In the genomic region with DNA sequence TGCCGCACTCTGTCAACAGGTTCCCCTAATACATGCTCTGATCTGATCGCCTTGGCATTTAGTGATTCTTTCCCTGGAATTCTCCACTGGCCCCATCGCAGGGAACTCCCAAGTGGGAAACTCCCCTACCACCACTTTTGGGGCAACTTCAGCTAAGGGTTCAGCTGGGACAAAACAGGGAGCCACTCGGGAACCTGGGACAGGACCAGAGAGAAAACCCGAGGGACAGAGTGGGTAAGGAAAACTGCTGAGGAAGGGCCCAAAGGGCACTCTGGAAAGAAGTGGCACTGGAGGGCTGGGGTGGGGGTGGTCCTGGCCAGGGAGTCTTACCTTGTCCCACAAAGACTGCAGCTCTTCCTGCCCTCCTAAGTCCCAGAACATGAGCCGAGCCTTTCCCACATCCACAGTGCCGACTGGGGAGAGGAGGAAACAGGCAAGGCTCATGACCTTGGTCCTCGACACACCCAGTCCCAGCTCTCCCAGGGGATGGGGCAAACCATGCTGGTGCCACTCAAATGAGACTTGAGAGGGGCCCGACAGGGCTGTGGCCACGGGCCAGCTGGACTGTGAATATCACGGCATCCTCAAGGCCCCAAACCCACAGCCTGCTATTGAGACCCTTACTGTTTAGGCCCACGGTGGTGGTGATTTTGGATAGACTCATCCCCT, we compare ENCODE assay signal across 1 cellular context.
TF ChIP-seq lines count a peak whose summit lies in the region.

No MANE protein-coding gene starts in this region.

TF ChIP-seq in endothelial cell of umbilical vein, 7 proteins besides CTCF, POLR2A, EP300 and RAD21:
- TF ChIP-seq POLR2AphosphoS5 (IDR thresholded peaks at IDR 0.05; ENCODE audit: insufficient read depth, low read depth, low read length), result no peak
- no peak for TF ChIP-seq MYC (IDR thresholded peaks at IDR 0.05; ENCODE audit: low read depth, low read length)
- TF ChIP-seq, protein P1, sequence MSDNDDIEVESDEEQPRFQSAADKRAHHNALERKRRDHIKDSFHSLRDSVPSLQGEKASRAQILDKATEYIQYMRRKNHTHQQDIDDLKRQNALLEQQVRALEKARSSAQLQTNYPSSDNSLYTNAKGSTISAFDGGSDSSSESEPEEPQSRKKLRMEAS (IDR thresholded peaks at IDR 0.05; ENCODE audit: insufficient read depth, insufficient read length), result no peak
- TF ChIP-seq JUN (IDR thresholded peaks at IDR 0.05; ENCODE audit: borderline replicate concordance, insufficient read depth, insufficient read length, low read depth), result no peak
- TF ChIP-seq EZH2 (IDR thresholded peaks at IDR 0.05; ENCODE audit: borderline replicate concordance, low read depth, low read length, severe bottlenecking), result no peak
- TF ChIP-seq GATA2 (IDR thresholded peaks at IDR 0.05; ENCODE audit: insufficient read depth, insufficient read length, low read depth, low read length), result no peak
- no peak for TF ChIP-seq FOS (IDR thresholded peaks at IDR 0.05; ENCODE audit: borderline replicate concordance, insufficient read depth, low read length)
